13 cellular contexts compared by ENCODE assay signal in the genomic region with DNA sequence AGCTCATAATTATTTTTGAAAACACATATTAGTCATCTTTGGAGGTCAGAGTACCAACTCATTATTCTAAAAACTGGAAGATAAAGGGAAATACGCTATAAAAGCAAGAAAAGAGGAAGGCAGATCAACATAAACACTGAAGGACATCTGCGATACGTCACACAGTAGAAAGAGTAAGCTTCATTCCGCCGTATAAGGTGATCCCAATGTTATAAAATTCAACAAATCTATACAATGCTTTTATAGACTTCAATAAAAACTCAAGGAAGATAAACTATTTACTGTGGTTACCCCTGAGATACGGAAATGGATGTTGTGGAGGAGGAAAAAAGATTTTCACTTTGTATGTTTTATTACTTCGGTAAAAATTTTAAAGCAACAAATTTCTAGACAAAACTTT.
DNase-seq lines count a peak whose midpoint lies in the region; ATAC-seq and TF ChIP-seq lines count a peak whose summit lies in the region.
"Had no signal": no experiment of that assay in that cellular context is flagged by ENCODE, and none has a peak within 500 bp of the region (broad histone marks: within the 10 kb centered on the region; RNA-seq: fewer than 3 reads in every experiment).

No MANE protein-coding gene starts in this region.

- H3K4me1 Mint-ChIP-seq in nephron = peaks cover 17% of the 10 kb centered on the region

- no peak for TF ChIP-seq POLR2A in uterus (IDR thresholded peaks at IDR 0.05)

- H3K27me3 ChIP-seq in uterus = no peaks in the 10 kb centered on the region
- H3K27me3 ChIP-seq: MG63 had no signal

- no peaks in the 10 kb centered on the region for H3K36me3 ChIP-seq in uterus
- H3K36me3 ChIP-seq: MG63 had no signal

- H3K27ac ChIP-seq in VCaP = peak overlapping the region; percentile 27; the same call in 1 of the 2 replicates
- peak overlapping the region; percentile 54 to 57 for H3K27ac ChIP-seq in uterus

- no peaks in the 10 kb centered on the region for H3K9me3 ChIP-seq in uterus

- H3K36me3 Mint-ChIP-seq in nephron (ENCODE audit: low read depth) = peaks cover 3% of the 10 kb centered on the region

- peaks cover 7% of the 10 kb centered on the region for H3K9me3 Mint-ChIP-seq in nephron

- no peaks in the 10 kb centered on the region for H3K27me3 Mint-ChIP-seq in nephron (ENCODE audit: low read depth)

- DNase-seq in fibroblast of villous mesenchyme (ENCODE audit: low read depth) = peak; percentile 58
- no peak for DNase-seq in uterus
- no peak for DNase-seq in SK-N-DZ (ENCODE audit: low spot score)
- DNase-seq: Calu3, DND-41, KBM-7, MG63, NCI-H2029 had no signal

- H3K27ac Mint-ChIP-seq in nephron = peak overlapping the region in 2 of 3 experiments; percentile 15 to 80

- ATAC-seq in HG03095 (IDR thresholded peaks at IDR 0.05; ENCODE audit: unreplicated experiment) (no peak), HG02885 (IDR thresholded peaks at IDR 0.05; ENCODE audit: poor library complexity, unreplicated experiment) (no peak)
- ATAC-seq: SK-N-SH treated with all-trans-retinoic acid at 6 μM for 48 hours had no signal

- H3K4me3 ChIP-seq in fibroblast of villous mesenchyme (ENCODE audit: low read depth, low read length) = no peak overlapping the region
- no peak overlapping the region for H3K4me3 ChIP-seq in uterus
- H3K4me3 ChIP-seq: MG63 had no signal

- TF ChIP-seq CTCF in VCaP (conservative IDR thresholded peaks at IDR 0.05) (no peak), fibroblast of villous mesenchyme (IDR thresholded peaks at IDR 0.05; ENCODE audit: insufficient read depth, low read depth, low read length) (no peak), nephron (IDR thresholded peaks at IDR 0.05; ENCODE audit: unreplicated experiment in 3 of 3) (no peak), uterus (IDR thresholded peaks at IDR 0.05) (no peak)

- H3K4me1 ChIP-seq in uterus = no peaks in the 10 kb centered on the region

- no peak overlapping the region for H3K4me3 Mint-ChIP-seq in nephron

- intact Hi-C loops in uterus (cut with DNase I; ENCODE audit: low total_unique reads) = no loop called here
